ENCODE assay signal across 2 cellular contexts in the genomic region with DNA sequence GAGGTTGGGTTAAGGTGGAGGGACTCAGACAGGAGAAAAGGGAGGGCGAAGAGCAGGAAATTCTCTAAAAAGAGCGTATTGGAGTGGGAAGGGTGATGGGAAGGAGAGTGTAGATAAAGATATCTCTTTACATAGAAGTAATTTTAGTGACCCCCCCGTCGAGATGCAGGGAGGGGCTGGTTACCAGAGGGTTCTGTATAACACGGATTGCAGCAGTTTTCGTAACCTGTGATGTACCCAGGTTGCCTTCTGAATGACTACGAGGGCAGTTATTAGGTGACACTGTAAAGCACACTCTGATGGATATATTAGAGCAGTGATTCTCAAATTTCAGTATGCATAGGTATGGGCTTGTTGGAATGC.
TF ChIP-seq lines count a peak whose summit lies in the region.

No MANE protein-coding gene starts in this region.

TF ChIP-seq in GM23338, 12 proteins besides CTCF, POLR2A, EP300 and RAD21 (continued from another document):
- TF ChIP-seq JUNB (IDR thresholded peaks at IDR 0.05; ENCODE audit: unreplicated experiment) (no peak), NANOG (IDR thresholded peaks at IDR 0.05; ENCODE audit: borderline replicate concordance) (no peak), STAT1 (IDR thresholded peaks at IDR 0.05; ENCODE audit: unreplicated experiment) (no peak), POLR2AphosphoS5 (IDR thresholded peaks at IDR 0.05; ENCODE audit: low read depth) (no peak), ZNF331 (CRISPR knock-in tag; IDR thresholded peaks at IDR 0.05; ENCODE audit: low read depth) (no peak), EZH2 (IDR thresholded peaks at IDR 0.05; ENCODE audit: low read depth, unreplicated experiment) (no peak)
- TF ChIP-seq, protein P1, sequence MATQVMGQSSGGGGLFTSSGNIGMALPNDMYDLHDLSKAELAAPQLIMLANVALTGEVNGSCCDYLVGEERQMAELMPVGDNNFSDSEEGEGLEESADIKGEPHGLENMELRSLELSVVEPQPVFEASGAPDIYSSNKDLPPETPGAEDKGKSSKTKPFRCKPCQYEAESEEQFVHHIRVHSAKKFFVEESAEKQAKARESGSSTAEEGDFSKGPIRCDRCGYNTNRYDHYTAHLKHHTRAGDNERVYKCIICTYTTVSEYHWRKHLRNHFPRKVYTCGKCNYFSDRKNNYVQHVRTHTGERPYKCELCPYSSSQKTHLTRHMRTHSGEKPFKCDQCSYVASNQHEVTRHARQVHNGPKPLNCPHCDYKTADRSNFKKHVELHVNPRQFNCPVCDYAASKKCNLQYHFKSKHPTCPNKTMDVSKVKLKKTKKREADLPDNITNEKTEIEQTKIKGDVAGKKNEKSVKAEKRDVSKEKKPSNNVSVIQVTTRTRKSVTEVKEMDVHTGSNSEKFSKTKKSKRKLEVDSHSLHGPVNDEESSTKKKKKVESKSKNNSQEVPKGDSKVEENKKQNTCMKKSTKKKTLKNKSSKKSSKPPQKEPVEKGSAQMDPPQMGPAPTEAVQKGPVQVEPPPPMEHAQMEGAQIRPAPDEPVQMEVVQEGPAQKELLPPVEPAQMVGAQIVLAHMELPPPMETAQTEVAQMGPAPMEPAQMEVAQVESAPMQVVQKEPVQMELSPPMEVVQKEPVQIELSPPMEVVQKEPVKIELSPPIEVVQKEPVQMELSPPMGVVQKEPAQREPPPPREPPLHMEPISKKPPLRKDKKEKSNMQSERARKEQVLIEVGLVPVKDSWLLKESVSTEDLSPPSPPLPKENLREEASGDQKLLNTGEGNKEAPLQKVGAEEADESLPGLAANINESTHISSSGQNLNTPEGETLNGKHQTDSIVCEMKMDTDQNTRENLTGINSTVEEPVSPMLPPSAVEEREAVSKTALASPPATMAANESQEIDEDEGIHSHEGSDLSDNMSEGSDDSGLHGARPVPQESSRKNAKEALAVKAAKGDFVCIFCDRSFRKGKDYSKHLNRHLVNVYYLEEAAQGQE (IDR thresholded peaks at IDR 0.05; ENCODE audit: unreplicated experiment) = no peak
- TF ChIP-seq, protein P2, sequence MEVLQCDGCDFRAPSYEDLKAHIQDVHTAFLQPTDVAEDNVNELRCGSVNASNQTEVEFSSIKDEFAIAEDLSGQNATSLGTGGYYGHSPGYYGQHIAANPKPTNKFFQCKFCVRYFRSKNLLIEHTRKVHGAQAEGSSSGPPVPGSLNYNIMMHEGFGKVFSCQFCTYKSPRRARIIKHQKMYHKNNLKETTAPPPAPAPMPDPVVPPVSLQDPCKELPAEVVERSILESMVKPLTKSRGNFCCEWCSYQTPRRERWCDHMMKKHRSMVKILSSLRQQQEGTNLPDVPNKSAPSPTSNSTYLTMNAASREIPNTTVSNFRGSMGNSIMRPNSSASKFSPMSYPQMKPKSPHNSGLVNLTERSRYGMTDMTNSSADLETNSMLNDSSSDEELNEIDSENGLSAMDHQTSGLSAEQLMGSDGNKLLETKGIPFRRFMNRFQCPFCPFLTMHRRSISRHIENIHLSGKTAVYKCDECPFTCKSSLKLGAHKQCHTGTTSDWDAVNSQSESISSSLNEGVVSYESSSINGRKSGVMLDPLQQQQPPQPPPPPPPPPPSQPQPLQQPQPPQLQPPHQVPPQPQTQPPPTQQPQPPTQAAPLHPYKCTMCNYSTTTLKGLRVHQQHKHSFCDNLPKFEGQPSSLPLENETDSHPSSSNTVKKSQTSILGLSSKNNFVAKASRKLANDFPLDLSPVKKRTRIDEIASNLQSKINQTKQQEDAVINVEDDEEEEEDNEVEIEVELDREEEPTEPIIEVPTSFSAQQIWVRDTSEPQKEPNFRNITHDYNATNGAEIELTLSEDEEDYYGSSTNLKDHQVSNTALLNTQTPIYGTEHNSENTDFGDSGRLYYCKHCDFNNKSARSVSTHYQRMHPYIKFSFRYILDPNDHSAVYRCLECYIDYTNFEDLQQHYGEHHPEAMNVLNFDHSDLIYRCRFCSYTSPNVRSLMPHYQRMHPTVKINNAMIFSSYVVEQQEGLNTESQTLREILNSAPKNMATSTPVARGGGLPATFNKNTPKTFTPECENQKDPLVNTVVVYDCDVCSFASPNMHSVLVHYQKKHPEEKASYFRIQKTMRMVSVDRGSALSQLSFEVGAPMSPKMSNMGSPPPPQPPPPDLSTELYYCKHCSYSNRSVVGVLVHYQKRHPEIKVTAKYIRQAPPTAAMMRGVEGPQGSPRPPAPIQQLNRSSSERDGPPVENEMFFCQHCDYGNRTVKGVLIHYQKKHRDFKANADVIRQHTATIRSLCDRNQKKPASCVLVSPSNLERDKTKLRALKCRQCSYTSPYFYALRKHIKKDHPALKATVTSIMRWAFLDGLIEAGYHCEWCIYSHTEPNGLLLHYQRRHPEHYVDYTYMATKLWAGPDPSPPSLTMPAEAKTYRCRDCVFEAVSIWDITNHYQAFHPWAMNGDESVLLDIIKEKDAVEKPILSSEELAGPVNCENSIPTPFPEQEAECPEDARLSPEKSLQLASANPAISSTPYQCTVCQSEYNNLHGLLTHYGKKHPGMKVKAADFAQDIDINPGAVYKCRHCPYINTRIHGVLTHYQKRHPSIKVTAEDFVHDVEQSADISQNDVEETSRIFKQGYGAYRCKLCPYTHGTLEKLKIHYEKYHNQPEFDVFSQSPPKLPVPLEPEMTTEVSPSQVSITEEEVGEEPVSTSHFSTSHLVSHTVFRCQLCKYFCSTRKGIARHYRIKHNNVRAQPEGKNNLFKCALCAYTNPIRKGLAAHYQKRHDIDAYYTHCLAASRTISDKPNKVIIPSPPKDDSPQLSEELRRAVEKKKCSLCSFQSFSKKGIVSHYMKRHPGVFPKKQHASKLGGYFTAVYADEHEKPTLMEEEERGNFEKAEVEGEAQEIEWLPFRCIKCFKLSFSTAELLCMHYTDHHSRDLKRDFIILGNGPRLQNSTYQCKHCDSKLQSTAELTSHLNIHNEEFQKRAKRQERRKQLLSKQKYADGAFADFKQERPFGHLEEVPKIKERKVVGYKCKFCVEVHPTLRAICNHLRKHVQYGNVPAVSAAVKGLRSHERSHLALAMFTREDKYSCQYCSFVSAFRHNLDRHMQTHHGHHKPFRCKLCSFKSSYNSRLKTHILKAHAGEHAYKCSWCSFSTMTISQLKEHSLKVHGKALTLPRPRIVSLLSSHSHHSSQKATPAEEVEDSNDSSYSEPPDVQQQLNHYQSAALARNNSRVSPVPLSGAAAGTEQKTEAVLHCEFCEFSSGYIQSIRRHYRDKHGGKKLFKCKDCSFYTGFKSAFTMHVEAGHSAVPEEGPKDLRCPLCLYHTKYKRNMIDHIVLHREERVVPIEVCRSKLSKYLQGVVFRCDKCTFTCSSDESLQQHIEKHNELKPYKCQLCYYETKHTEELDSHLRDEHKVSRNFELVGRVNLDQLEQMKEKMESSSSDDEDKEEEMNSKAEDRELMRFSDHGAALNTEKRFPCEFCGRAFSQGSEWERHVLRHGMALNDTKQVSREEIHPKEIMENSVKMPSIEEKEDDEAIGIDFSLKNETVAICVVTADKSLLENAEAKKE (CRISPR knock-in tag; IDR thresholded peaks at IDR 0.05) = no peak

TF ChIP-seq in SK-N-SH, 30 proteins besides CTCF, POLR2A, EP300 and RAD21 (continued from another document):
- no peak for TF ChIP-seq FOXM1 (IDR thresholded peaks at IDR 0.05; ENCODE audit: low read depth)
- TF ChIP-seq TEAD4 (IDR thresholded peaks at IDR 0.05; ENCODE audit: borderline replicate concordance, insufficient read depth) = no peak
- TF ChIP-seq NFIC (IDR thresholded peaks at IDR 0.05; ENCODE audit: borderline replicate concordance) = no peak
- no peak for TF ChIP-seq SMC3 (IDR thresholded peaks at IDR 0.05; ENCODE audit: low read depth, low read length)
- no peak for TF ChIP-seq MEF2A (IDR thresholded peaks at IDR 0.05; ENCODE audit: borderline replicate concordance, low read depth)
- TF ChIP-seq FOSL2 (IDR thresholded peaks at IDR 0.05; ENCODE audit: borderline replicate concordance, low read depth) = no peak
- TF ChIP-seq, protein P3, sequence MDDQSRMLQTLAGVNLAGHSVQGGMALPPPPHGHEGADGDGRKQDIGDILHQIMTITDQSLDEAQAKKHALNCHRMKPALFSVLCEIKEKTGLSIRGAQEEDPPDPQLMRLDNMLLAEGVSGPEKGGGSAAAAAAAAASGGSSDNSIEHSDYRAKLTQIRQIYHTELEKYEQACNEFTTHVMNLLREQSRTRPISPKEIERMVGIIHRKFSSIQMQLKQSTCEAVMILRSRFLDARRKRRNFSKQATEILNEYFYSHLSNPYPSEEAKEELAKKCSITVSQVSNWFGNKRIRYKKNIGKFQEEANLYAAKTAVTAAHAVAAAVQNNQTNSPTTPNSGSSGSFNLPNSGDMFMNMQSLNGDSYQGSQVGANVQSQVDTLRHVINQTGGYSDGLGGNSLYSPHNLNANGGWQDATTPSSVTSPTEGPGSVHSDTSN (IDR thresholded peaks at IDR 0.05) = no peak
- no peak for TF ChIP-seq ELF1 (IDR thresholded peaks at IDR 0.05)
- no peak for TF ChIP-seq RXRA (IDR thresholded peaks at IDR 0.05; ENCODE audit: borderline replicate concordance, low read depth)
- no peak for TF ChIP-seq SIN3A (IDR thresholded peaks at IDR 0.05; ENCODE audit: borderline replicate concordance, low read depth, low read length)
- TF ChIP-seq CHD2 (IDR thresholded peaks at IDR 0.05; ENCODE audit: low read length, partially characterized antibody) = no peak
